18 cellular contexts compared by ENCODE assay signal in genomic region chr10:86106616-86107015, GRCh38.
DNase-seq lines count a peak whose midpoint lies in the region; ATAC-seq and TF ChIP-seq lines count a peak whose summit lies in the region.
"Had no signal": no experiment of that assay in that cellular context is flagged by ENCODE, and none has a peak within 500 bp of the region (broad histone marks: within the 10 kb centered on the region; RNA-seq: fewer than 3 reads in every experiment).

No MANE protein-coding gene starts in this region.

- H3K56ac ChIP-seq in H9 (ENCODE audit: insufficient read length, low read depth, low read length) = no peak overlapping the region

- H3K4ac ChIP-seq in neuronal stem cell (ENCODE audit: low read length) (no peak overlapping the region), H9 (ENCODE audit: low read depth, low read length) (no peak overlapping the region)

- H3K27me3 Mint-ChIP-seq in H9 (ENCODE audit: low read depth) = no peaks in the 10 kb centered on the region

- H3K9ac ChIP-seq in neuronal stem cell (ENCODE audit: low read depth, low read length, poor library complexity) (no peak overlapping the region), H9 (ENCODE audit: extremely low read depth, insufficient read length, low read length) (no peak overlapping the region)
- H3K9ac ChIP-seq: BLaER1 had no signal

- no peaks in the 10 kb centered on the region for H3K23me2 ChIP-seq in H9 (ENCODE audit: insufficient read length, low read depth, low read length, poor library complexity, severe bottlenecking)

- H2BK5ac ChIP-seq in neuronal stem cell (ENCODE audit: low read length) (no peak overlapping the region), H9 (ENCODE audit: insufficient read length, low read length) (no peak overlapping the region)

- TF ChIP-seq CTCF in H9 (conservative IDR thresholded peaks at IDR 0.05) = no peak

- H4K5ac ChIP-seq in H9 (ENCODE audit: insufficient read length, low read depth, low read length) = no peak overlapping the region

- H3K79me2 ChIP-seq in H9 (ENCODE audit: insufficient read depth, low read length) = no peaks in the 10 kb centered on the region

- H4K8ac ChIP-seq in neuronal stem cell (ENCODE audit: low read depth, low read length) (no peak overlapping the region), H9 (replicated peaks; ENCODE audit: insufficient read length, low read depth, low read length) (no peak overlapping the region)

- H2AK5ac ChIP-seq in neuronal stem cell (ENCODE audit: low read depth, low read length) = peak overlapping the region; percentile 67
- H2AK5ac ChIP-seq in H9 (ENCODE audit: insufficient read length, low read length) = no peak overlapping the region

- H3K4me2 ChIP-seq in neuronal stem cell (ENCODE audit: insufficient read depth, low read length, poor library complexity, severe bottlenecking) (no peak overlapping the region), H9 (ENCODE audit: insufficient read depth, insufficient read length, low read length) (no peak overlapping the region)
- H3K4me2 ChIP-seq: BLaER1 had no signal

- peak overlapping the region in 1 of 3 experiments; percentile 82; a peak in 2 of 7 replicates for H3K27ac Mint-ChIP-seq in H9
- H3K27ac Mint-ChIP-seq: B cell; CD4-positive, CD25-positive, alpha-beta regulatory T cell; CD8-positive, alpha-beta T cell had no signal

- no peak overlapping the region for H3K4me3 Mint-ChIP-seq in H9
- H3K4me3 Mint-ChIP-seq: B cell; CD4-positive, CD25-positive, alpha-beta regulatory T cell; CD8-positive, alpha-beta T cell had no signal

- H3K9me3 ChIP-seq in neuronal stem cell (replicated peaks in 1 of 2; ENCODE audit: control insufficient read depth in 2 of 2, insufficient read depth in 1 of 2, low read depth in 1 of 2, low read length in 2 of 2) = no peaks in the 10 kb centered on the region
- no peaks in the 10 kb centered on the region for H3K9me3 ChIP-seq in H9 (ENCODE audit: control insufficient read depth, low read depth, low read length)
- H3K9me3 ChIP-seq: BLaER1, Caco-2 had no signal

- no peaks in the 10 kb centered on the region for H3K79me1 ChIP-seq in neuronal stem cell (ENCODE audit: low read depth, low read length)
- no peaks in the 10 kb centered on the region for H3K79me1 ChIP-seq in H9 (ENCODE audit: insufficient read depth, low read depth, low read length, poor library complexity, severe bottlenecking)

- H4K91ac ChIP-seq in neuronal stem cell (ENCODE audit: low read depth, low read length, poor library complexity) (no peak overlapping the region), H9 (ENCODE audit: insufficient read length, low read depth, low read length) (no peak overlapping the region)

- no peaks in the 10 kb centered on the region; a peak in 1 of 5 replicates for H3K9me3 Mint-ChIP-seq in H9
- H3K9me3 Mint-ChIP-seq: CD4-positive, CD25-positive, alpha-beta regulatory T cell; CD8-positive, alpha-beta T cell had no signal

- H2BK20ac ChIP-seq in H9 (ENCODE audit: low read depth, low read length, poor library complexity, severe bottlenecking) = no peak overlapping the region

- no CpG with 5 or more reads among the region's 8 CpGs for WGBS in neuronal stem cell (ENCODE audit: extremely low coverage in 2 of 2, insufficient read length in 2 of 2, insufficient replicate concordance in 1 of 2), 2 donors
- WGBS in H9 (ENCODE audit: extremely low coverage, insufficient read length, low lambda C conversion rate) = no CpG with 5 or more reads among the region's 8 CpGs

- no peaks in the 10 kb centered on the region for H3K4me1 Mint-ChIP-seq in H9
- H3K4me1 Mint-ChIP-seq: B cell; CD4-positive, CD25-positive, alpha-beta regulatory T cell had no signal

- no peaks in the 10 kb centered on the region for H3K36me3 Mint-ChIP-seq in H9 (ENCODE audit: insufficient read depth in 1 of 3, low read depth in 3 of 3)
- H3K36me3 Mint-ChIP-seq: CD4-positive, CD25-positive, alpha-beta regulatory T cell; CD8-positive, alpha-beta T cell had no signal

- H4K20me1 ChIP-seq in H9 (ENCODE audit: control insufficient read depth, insufficient read depth, insufficient read length) = no peaks in the 10 kb centered on the region
- H4K20me1 ChIP-seq: BLaER1 had no signal

- H3K23ac ChIP-seq in neuronal stem cell (ENCODE audit: low read depth, low read length, poor library complexity) (no peak overlapping the region), H9 (ENCODE audit: insufficient read length, low read depth, low read length) (no peak overlapping the region)

- H2AFZ ChIP-seq in neuronal stem cell (ENCODE audit: low read length) (no peak overlapping the region), H9 (ENCODE audit: low read length) (no peak overlapping the region)

- H2BK120ac ChIP-seq in neuronal stem cell (ENCODE audit: low read depth, low read length) (peak overlapping the region; percentile 75), H9 (ENCODE audit: low read depth, low read length, poor library complexity, severe bottlenecking) (no peak overlapping the region)

- DNase-seq in cardiac septum (ENCODE audit: low spot score) (peak; percentile 43), left ventricle myocardium superior (no peak), islet precursor cell (peak; percentile 14), neuronal stem cell (ENCODE audit: low spot score) (no peak), NCI-H146 treated with DMSO at 0.1 percent for 48 hours (lab: John Stamatoyannopoulos, UW; ENCODE audit: unreplicated experiment) (no peak), EL (no peak), SW 1271 (lab: John Stamatoyannopoulos, UW) (no peak), H9 (no peak)
- DNase-seq: Caco-2; CD4-positive, CD25-positive, alpha-beta regulatory T cell; DMS153; GOT3; HCEC 1CT had no signal

- ATAC-seq in left ventricle myocardium superior = no peak
- ATAC-seq: CD8-positive, alpha-beta T cell had no signal

- intact Hi-C loops in cardiac septum (cut with DNase I) (no loop called here), left ventricle myocardium superior (cut with micrococcal nuclease) (no loop called here)

- H3K14ac ChIP-seq in neuronal stem cell (ENCODE audit: low read length) (no peak overlapping the region), H9 (ENCODE audit: insufficient read depth, low read length) (no peak overlapping the region; the same call in 1 of the 2 replicates)

- H3T11ph ChIP-seq in H9 (ENCODE audit: low read length) = no peak overlapping the region

- H3K27ac ChIP-seq in neuronal stem cell (replicated peaks; ENCODE audit: low read length) = no peak overlapping the region
- no peak overlapping the region for H3K27ac ChIP-seq in H9 (ENCODE audit: insufficient read length, low read depth, low read length)
- H3K27ac ChIP-seq: 22Rv1, BLaER1, C4-2B had no signal

- H3K4me1 ChIP-seq in neuronal stem cell (ENCODE audit: control insufficient read depth in 2 of 2, insufficient read depth in 1 of 2, low read depth in 1 of 2, low read length in 2 of 2) (no peaks in the 10 kb centered on the region), H9 (ENCODE audit: insufficient read depth, low read length) (no peaks in the 10 kb centered on the region)
- H3K4me1 ChIP-seq: BLaER1, Caco-2 had no signal

- H2BK15ac ChIP-seq in neuronal stem cell (ENCODE audit: low read length) (no peak overlapping the region), H9 (ENCODE audit: low read depth, low read length) (no peak overlapping the region)

- H3K27me3 ChIP-seq in neuronal stem cell (ENCODE audit: control insufficient read depth in 3 of 3, insufficient read depth in 3 of 3, low read depth in 1 of 3, low read length in 3 of 3) (no peaks in the 10 kb centered on the region), H9 (ENCODE audit: insufficient read depth, low read length) (no peaks in the 10 kb centered on the region)
- H3K27me3 ChIP-seq: BLaER1 had no signal

- no peaks in the 10 kb centered on the region for H3K36me3 ChIP-seq in neuronal stem cell (replicated peaks in 1 of 2; ENCODE audit: control insufficient read depth in 2 of 2, insufficient read depth in 2 of 2, low read length in 2 of 2)
- H3K36me3 ChIP-seq: BLaER1 had no signal

- no peak overlapping the region for H3K4me3 ChIP-seq in neuronal stem cell (ENCODE audit: low read length in 2 of 2)
- H3K4me3 ChIP-seq: BLaER1 had no signal

- peak overlapping the region; percentile 27 for H3K18ac ChIP-seq in neuronal stem cell (ENCODE audit: low read length)
- H3K18ac ChIP-seq in H9 (ENCODE audit: insufficient read length, low read depth, low read length) = no peak overlapping the region

- H2BK12ac ChIP-seq in neuronal stem cell (ENCODE audit: low read length) (no peak overlapping the region), H9 (ENCODE audit: insufficient read length, low read depth, low read length) (no peak overlapping the region)

Comparison
In these comparisons a context has a peak if more than half of its experiments do, and no peak if none do; other contexts are left out.
1. DNase-seq: peak in cardiac septum (single experiment) and islet precursor cell (single experiment); none in left ventricle myocardium superior (single experiment), neuronal stem cell (single experiment), NCI-H146 treated with DMSO at 0.1 percent for 48 hours (single experiment), EL (single experiment), SW 1271 (0 of 2) and H9 (single experiment).